9 cellular contexts compared by ENCODE assay signal in genomic region chr12:48970702-48971334, GRCh38. TPM values are rescaled to one million over a fixed set of nuclear protein-coding genes. Genes with fewer than 3 reads are reported as not detected.
A peak's percentile ranks its signal among the peaks of the same experiment; 100 is the strongest.
DNase-seq lines count a peak whose midpoint lies in the region; ATAC-seq and TF ChIP-seq lines count a peak whose summit lies in the region.
"Had no signal": no experiment of that assay in that cellular context is flagged by ENCODE, and none has a peak within 500 bp of the region (broad histone marks: within the 10 kb centered on the region; RNA-seq: fewer than 3 reads in every experiment).

No MANE protein-coding gene starts in this region.

- DNase-seq in BE2C (no peak), HAP-1 (ENCODE audit: low spot score in 2 of 2) (no peak), adipocyte (ENCODE audit: low read depth) (no peak), naive B cell (no peak), COR-L47 (lab: John Stamatoyannopoulos, UW) (no peak), putamen (ENCODE audit: low spot score) (no peak)
- DNase-seq in central memory CD4-positive, alpha-beta T cell = no peak
- DNase-seq: SHP77 treated with DMSO at 0.1 percent for 48 hours had no signal

- in situ Hi-C loops in HAP-1 (cut with MboI; ENCODE audit: low sequenced_read_pairs) = no loop called here

- no peak for ATAC-seq in naive B cell (ENCODE audit: low read depth in 2 of 2)
- ATAC-seq in HG03378 (IDR thresholded peaks at IDR 0.05; ENCODE audit: unreplicated experiment) = no peak

- no peaks in the 10 kb centered on the region for H3K9me3 ChIP-seq in BE2C
- no peaks in the 10 kb centered on the region for H3K9me3 ChIP-seq in HAP-1
- no peaks in the 10 kb centered on the region for H3K9me3 ChIP-seq in adipocyte (ENCODE audit: control insufficient read depth, low read length)

- no peaks in the 10 kb centered on the region for H3K9me3 Mint-ChIP-seq in naive B cell

- peaks cover 27 to 52% (median 37%) of the 10 kb centered on the region in 3 donors for H3K4me1 Mint-ChIP-seq in naive B cell

- peaks cover 39 to 60% (median 55%) of the 10 kb centered on the region in 3 donors for H3K27me3 Mint-ChIP-seq in naive B cell

- H3K27ac Mint-ChIP-seq in naive B cell = peak overlapping the region in 3 of 6 donors; percentile 24 to 81 (median 54)

- H3K4me3 Mint-ChIP-seq in naive B cell = peak overlapping the region in 7 of 8 donors; percentile 57 to 90 (median 78)

- H3K36me3 Mint-ChIP-seq in naive B cell = no peaks in the 10 kb centered on the region

- H3K4me3 ChIP-seq in BE2C (ENCODE audit: low read depth, low read length) (peak overlapping the region; percentile 42), HAP-1 (peak overlapping the region; percentile 40), adipocyte (ENCODE audit: low read length) (peak overlapping the region; percentile 66)

- H3K36me3 ChIP-seq in BE2C (no peaks in the 10 kb centered on the region), HAP-1 (replicated peaks) (no peaks in the 10 kb centered on the region), adipocyte (ENCODE audit: control insufficient read depth, insufficient read depth, low read length, severe bottlenecking) (no peaks in the 10 kb centered on the region)

- H3K27me3 ChIP-seq in BE2C (peaks cover 54% of the 10 kb centered on the region), HAP-1 (ENCODE audit: low read depth) (no peaks in the 10 kb centered on the region), adipocyte (replicated peaks; ENCODE audit: control insufficient read depth, insufficient read depth, low read length) (peaks cover 53% of the 10 kb centered on the region)

- peak overlapping the region; percentile 49 for H3K9ac ChIP-seq in adipocyte (ENCODE audit: low read length)

- TF ChIP-seq CTCF in BE2C (IDR thresholded peaks at IDR 0.05; ENCODE audit: low read depth, low read length) = no peak

- H3K4me1 ChIP-seq in BE2C = no peaks in the 10 kb centered on the region
- H3K4me1 ChIP-seq in HAP-1 = peaks cover 8% of the 10 kb centered on the region
- peaks cover 10% of the 10 kb centered on the region for H3K4me1 ChIP-seq in adipocyte (ENCODE audit: control insufficient read depth, insufficient read depth, low read length)

RNA-seq across cellular contexts. Expression of gene WNT10B, which starts 0.7 kb away (rescaled TPM):
- polyA plus RNA-seq in BE2C (2012; ENCODE audit: insufficient read depth, insufficient read length, low read depth) = not detected
- polyA plus RNA-seq in naive B cell (ENCODE audit: low read depth in 6 of 6) = not detected

RNA-seq across cellular contexts. Expression of gene WNT1, which starts 7.3 kb away (rescaled TPM):
- polyA plus RNA-seq in BE2C (2012; ENCODE audit: insufficient read depth, insufficient read length, low read depth) = not detected
- polyA plus RNA-seq in naive B cell (ENCODE audit: low read depth in 6 of 6) = under 1 TPM in 1 of 6 donors, not detected in 5; 0.23 TPM

RNA-seq across cellular contexts. Expression of gene ARF3, which starts 13.5 kb away (rescaled TPM):
- 213 TPM for polyA plus RNA-seq in BE2C (2012; ENCODE audit: insufficient read depth, insufficient read length, low read depth)
- polyA plus RNA-seq in naive B cell (ENCODE audit: low read depth in 6 of 6) = 10 to 100 TPM; 21.7 to 40.3 (median 25.8) TPM

RNA-seq across cellular contexts. Expression of gene DDN, which starts 28.4 kb away (rescaled TPM):
- polyA plus RNA-seq in BE2C (2012; ENCODE audit: insufficient read depth, insufficient read length, low read depth) = 10.4 TPM
- polyA plus RNA-seq in naive B cell (ENCODE audit: low read depth in 6 of 6) = under 1 TPM in 5 of 6 donors, not detected in 1; 0.12 to 0.52 (median 0.20) TPM

RNA-seq across cellular contexts. Expression of gene FKBP11, which starts 45.5 kb away (rescaled TPM):
- 19.7 TPM for polyA plus RNA-seq in BE2C (2012; ENCODE audit: insufficient read depth, insufficient read length, low read depth)
- polyA plus RNA-seq in naive B cell (ENCODE audit: low read depth in 6 of 6) = 10 to 100 TPM; 29.3 to 35.6 (median 32.7) TPM
